8 cellular contexts compared by ENCODE assay signal in genomic region chr7:148883233-148884048, GRCh38. TPM values are rescaled to one million over a fixed set of nuclear protein-coding genes. Genes with fewer than 3 reads are reported as not detected.
DNase-seq lines count a peak whose midpoint lies in the region; ATAC-seq, FAIRE-seq and TF ChIP-seq lines count a peak whose summit lies in the region.

No MANE protein-coding gene starts in this region.

- no peaks in the 10 kb centered on the region for H3K9me1 ChIP-seq in IMR-90 (ENCODE audit: insufficient read depth, low read length)

- H3K23ac ChIP-seq in IMR-90 (ENCODE audit: low read depth, low read length) = peak overlapping the region; percentile 71; the same call in 1 of the 2 replicates

- no peak overlapping the region for H2BK120ac ChIP-seq in IMR-90 (ENCODE audit: low read depth, low read length)

- peak overlapping the region; percentile 16; the same call in 1 of the 2 replicates for H3K4ac ChIP-seq in IMR-90 (ENCODE audit: low read depth, low read length)

- H2AFZ ChIP-seq in IMR-90 (replicated peaks; ENCODE audit: low read length, poor library complexity) (peak overlapping the region; percentile 84), HepG2 (ENCODE audit: low read length) (no peak overlapping the region)

- H3K4me2 ChIP-seq in DOHH2 (ENCODE audit: low read length) (peak overlapping the region; percentile 76), IMR-90 (ENCODE audit: low read depth, low read length) (peak overlapping the region; percentile 95), HepG2 (ENCODE audit: low read depth, low read length) (peak overlapping the region; percentile 70)

- H2BK15ac ChIP-seq in IMR-90 (ENCODE audit: low read depth, low read length) = no peak overlapping the region

- no peak overlapping the region for H4K8ac ChIP-seq in IMR-90 (ENCODE audit: low read depth in 2 of 2, low read length in 2 of 2)

- H3K56ac ChIP-seq in IMR-90 (ENCODE audit: extremely low read depth, insufficient read depth, low read length) = peak overlapping the region; percentile 41; the same call in 1 of the 2 replicates

- dilution Hi-C loops in IMR-90 (cut with HindIII; ENCODE audit: low sequenced_read_pairs, unreplicated experiment) = no loop called here

- H4K20me1 ChIP-seq in DOHH2 (ENCODE audit: control insufficient read depth, insufficient read depth, low read depth, low read length) = peaks cover 19% of the 10 kb centered on the region; the same call in 1 of the 2 replicates
- H4K20me1 ChIP-seq in IMR-90 (ENCODE audit: insufficient read depth, low read length) = no peaks in the 10 kb centered on the region; the same call in 1 of the 2 replicates
- no peaks in the 10 kb centered on the region for H4K20me1 ChIP-seq in HepG2 (ENCODE audit: insufficient read depth, low read length)

- 1% methylated on average over 40 of the region's 90 CpGs; no CpG with 5 or more reads in 1 of the 2 experiments for WGBS in IMR-90 (ENCODE audit: extremely low coverage in 2 of 2, insufficient read length in 1 of 2), 2 experiments
- WGBS in HepG2 (ENCODE audit: low lambda C conversion rate) = 0% methylated on average over 7 of the region's 90 CpGs

- no TSS peak for BruUV-seq in IMR-90 (replicated peaks; lab: Mats Ljungman, UMichigan)
- no TSS peak for BruUV-seq in HepG2 (replicated peaks; lab: Mats Ljungman, UMichigan)

- H4K91ac ChIP-seq in IMR-90 (ENCODE audit: insufficient read depth, low read depth, low read length) = no peak overlapping the region

- H3K4me3 ChIP-seq in DOHH2 (ENCODE audit: low read length) = peak overlapping the region; percentile 85
- peak overlapping the region; percentile 95 for H3K4me3 ChIP-seq in IMR-90 (ENCODE audit: insufficient read depth, low read depth, low read length)
- H3K4me3 ChIP-seq in colonic mucosa = peak overlapping the region; percentile 72
- H3K4me3 ChIP-seq in HepG2 (replicated peaks in 1 of 3; ENCODE audit: insufficient read depth in 1 of 3, low read depth in 2 of 3, low read length in 3 of 3) = peak overlapping the region; percentile 87 to 99 (median 98)

- H2AK9ac ChIP-seq in IMR-90 (replicated peaks; ENCODE audit: low read depth, low read length, poor library complexity) = peak overlapping the region; percentile 86

- TF ChIP-seq RAD21 in IMR-90 (IDR thresholded peaks at IDR 0.05; ENCODE audit: low read length) = no peak
- TF ChIP-seq RAD21 in HepG2 (CRISPR knock-in tag; IDR thresholded peaks at IDR 0.05) = no peak

- H3K14ac ChIP-seq in IMR-90 (replicated peaks; ENCODE audit: low read depth, low read length) = no peak overlapping the region

- no peaks in the 10 kb centered on the region for H3K9me2 ChIP-seq in DOHH2 (replicated peaks; ENCODE audit: control insufficient read depth, low read length)

- H3K9me3 ChIP-seq in DOHH2 (ENCODE audit: control insufficient read depth, insufficient read depth, low read length) (no peaks in the 10 kb centered on the region), IMR-90 (ENCODE audit: control insufficient read depth, insufficient read depth, low read length) (no peaks in the 10 kb centered on the region), colonic mucosa (no peaks in the 10 kb centered on the region), HepG2 (ENCODE audit: low read length) (no peaks in the 10 kb centered on the region)

- no peak for FAIRE-seq in HepG2 (lab: Jason Lieb, UNC)

- intact Hi-C loops in IMR-90 (cut with micrococcal nuclease) = loop anchor here (1.0 to 5.0 kb wide), 6 partner anchors 58 to 309 kb away; partner anchors contain the start of gene CUL1
- intact Hi-C loops in colonic mucosa (cut with DNase I) = no loop called here
- intact Hi-C loops in HepG2 (cut with micrococcal nuclease; ENCODE audit: unreplicated experiment) = loop anchor here (2.0 to 5.0 kb wide), 2 partner anchors 57 to 79 kb away; no protein-coding TSS in a partner anchor

- no peak overlapping the region for H4K5ac ChIP-seq in IMR-90 (ENCODE audit: low read depth, low read length)

- CTCF ChIA-PET in IMR-90 (lab: Yijun Ruan, JAX) (interaction anchor here (1.3 kb wide), 1 partner anchor 27 kb away, joined by 5 read pairs; no protein-coding TSS in a partner anchor), HepG2 (lab: Yijun Ruan, JAX; ENCODE audit: low intra/inter-chr PET ratio, low total read pairs) (no interaction called here)

- H3K79me2 ChIP-seq in DOHH2 (ENCODE audit: control insufficient read depth, low read length) (peaks cover 66% of the 10 kb centered on the region), HepG2 (ENCODE audit: insufficient read depth, low read length) (peaks cover 45% of the 10 kb centered on the region)

- peaks cover 13% of the 10 kb centered on the region for H3F3A ChIP-seq in DOHH2 (ENCODE audit: control insufficient read depth, insufficient read depth)

- H3K36me3 ChIP-seq in DOHH2 (ENCODE audit: control insufficient read depth, low read length) (peaks cover 38% of the 10 kb centered on the region), IMR-90 (ENCODE audit: control insufficient read depth, insufficient read depth, low read length) (no peaks in the 10 kb centered on the region), colonic mucosa (no peaks in the 10 kb centered on the region), HepG2 (replicated peaks in 1 of 2; ENCODE audit: control insufficient read depth in 1 of 2, insufficient read depth in 2 of 2, low read length in 2 of 2) (no peaks in the 10 kb centered on the region)

- peak; percentile 29 for ATAC-seq in GM21515 (IDR thresholded peaks at IDR 0.05; ENCODE audit: unreplicated experiment)
- peak; percentile 8 for ATAC-seq in IMR-90 (ENCODE audit: low read depth)
- peak; percentile 23 for ATAC-seq in HepG2

- in situ Hi-C loops in IMR-90 (cut with MboI; ENCODE audit: low sequenced_read_pairs) = no loop called here
- in situ Hi-C loops in HepG2 (cut with HindIII; ENCODE audit: extremely low pct_ligation_motif_present, low pct_unique_long_range_greater_than_20kb) = no loop called here

- H3K18ac ChIP-seq in IMR-90 (ENCODE audit: low read depth, low read length) = no peak overlapping the region

- POLR2A ChIA-PET in IMR-90 (lab: Charles Lee; ENCODE audit: unreplicated experiment) = no interaction called here
- POLR2A ChIA-PET in HepG2 (lab: Yijun Ruan, JAX) = interaction anchor here (0.7 to 1.2 kb wide), 3 partner anchors 11 to 71 kb away, joined by 3 to 5 read pairs (median 4); no protein-coding TSS in a partner anchor

- peaks cover 6 to 14% of the 10 kb centered on the region in 2 experiments; a peak in 2 of 4 replicates for H3K79me1 ChIP-seq in IMR-90 (ENCODE audit: low read depth in 1 of 2, low read length in 2 of 2)

- H2BK20ac ChIP-seq in IMR-90 (ENCODE audit: low read depth, low read length) = no peak overlapping the region

- DNase-seq in IMR-90 (no peak), colonic mucosa (peak; percentile 41), HepG2 (ENCODE audit: low spot score) (no peak), NCI-H2029 treated with DMSO at 0.1 percent for 48 hours (lab: John Stamatoyannopoulos, UW) (no peak)
- DNase-seq in activated CD4-positive, alpha-beta T cell treated with anti-CD3 and anti-CD28 coated beads for 24 hours (ENCODE audit: low read depth in 2 of 2) = peak; percentile 7 to 14
- DNase-seq in stimulated activated CD4-positive, alpha-beta T cell treated with anti-CD3 and anti-CD28 coated beads, Interleukin-4, amount 100 ng/mL, for 1 hour = peak; percentile 58

- H3K27ac ChIP-seq in DOHH2 (ENCODE audit: low read depth, low read length) (peak overlapping the region; percentile 83), IMR-90 (ENCODE audit: insufficient read depth, low read length) (peak overlapping the region; percentile 60), colonic mucosa (peak overlapping the region; percentile 85), HepG2 (ENCODE audit: extremely low read length, insufficient read depth, low read length) (peak overlapping the region; percentile 95)

- H3K4me1 ChIP-seq in DOHH2 (ENCODE audit: control insufficient read depth, low read length) (peaks cover 33% of the 10 kb centered on the region), IMR-90 (ENCODE audit: control insufficient read depth, insufficient read depth, low read length) (peaks cover 2% of the 10 kb centered on the region; the same call in 1 of the 2 replicates), colonic mucosa (peaks cover 5% of the 10 kb centered on the region), HepG2 (ENCODE audit: insufficient read depth, low read length) (peaks cover 29% of the 10 kb centered on the region)

- TF ChIP-seq POLR2A in IMR-90 (IDR thresholded peaks at IDR 0.05; ENCODE audit: low read depth, low read length) = no peak
- TF ChIP-seq POLR2A in HepG2 (IDR thresholded peaks at IDR 0.05; ENCODE audit: insufficient read depth in 1 of 2, low read depth in 2 of 2, low read length in 2 of 2) = no peak

- TF ChIP-seq EP300 in HepG2 (IDR thresholded peaks at IDR 0.05; ENCODE audit: low read depth in 2 of 2, low read length in 2 of 2) (no peak), HepG2 (CRISPR knock-in tag; IDR thresholded peaks at IDR 0.05; ENCODE audit: borderline replicate concordance) (no peak)

- H3K27me3 ChIP-seq in DOHH2 (ENCODE audit: control insufficient read depth, low read length) = no peaks in the 10 kb centered on the region
- H3K27me3 ChIP-seq in IMR-90 (ENCODE audit: control insufficient read depth, insufficient read depth, low read length) = no peaks in the 10 kb centered on the region
- no peaks in the 10 kb centered on the region for H3K27me3 ChIP-seq in colonic mucosa
- no peaks in the 10 kb centered on the region for H3K27me3 ChIP-seq in HepG2 (ENCODE audit: control insufficient read depth in 1 of 2, insufficient read depth in 2 of 2, low read length in 2 of 2)

- H2BK5ac ChIP-seq in IMR-90 (ENCODE audit: low read depth, low read length, poor library complexity, severe bottlenecking) = peak overlapping the region; percentile 27

- TF ChIP-seq CTCF in DOHH2 (IDR thresholded peaks at IDR 0.05; ENCODE audit: low read depth, low read length, poor library complexity, severe bottlenecking) = no peak
- no peak for TF ChIP-seq CTCF in IMR-90 (conservative IDR thresholded peaks at IDR 0.05; ENCODE audit: low read depth, low read length)
- no peak for TF ChIP-seq CTCF in colonic mucosa (IDR thresholded peaks at IDR 0.05)
- TF ChIP-seq CTCF in HepG2 (CRISPR knock-in tag; IDR thresholded peaks at IDR 0.05) = no peak

- H3K9ac ChIP-seq in IMR-90 (ENCODE audit: low read depth, low read length) (peak overlapping the region; percentile 83), colonic mucosa (ENCODE audit: low read depth in 2 of 2, low read length in 2 of 2) (peak overlapping the region; percentile 70 to 73), HepG2 (ENCODE audit: insufficient read depth, low read depth, low read length) (peak overlapping the region; percentile 73)

- no peak overlapping the region for H2AK5ac ChIP-seq in IMR-90 (ENCODE audit: low read depth, low read length)

RNA-seq across cellular contexts. Expression of gene EZH2, which starts 0.7 kb away (rescaled TPM):
- total RNA-seq in IMR-90 (2012; rRNA removed) (13.1 and 16.4 TPM in 2 replicates), colonic mucosa (10 to 100 TPM; 13.4 to 31.7 TPM), HepG2 (2016; rRNA removed; fragmentation: Illumina TruSeq; extraction: Trizol) (30.4 and 34.3 TPM in 2 replicates)
- polyA plus RNA-seq in IMR-90 (2012; rRNA removed) (17.9 and 19.8 TPM in 2 replicates), HepG2 (2011; rRNA removed) (18.2 and 26.0 TPM in 2 replicates)
- 3.2 and 5.8 TPM in 2 replicates for polyA plus RNA-seq in IMR-90 (2012; cell fraction: cytosol; rRNA removed)
- 12.6 and 41.3 TPM in 2 replicates for polyA plus RNA-seq in IMR-90 (2012; cell fraction: nucleus; rRNA removed; ENCODE audit: low replicate concordance)
- 13.9 and 14.3 TPM in 2 replicates for total RNA-seq in HepG2 (2016; cell fraction: cytosol; rRNA removed; fragmentation: Illumina TruSeq; extraction: Trizol; ENCODE audit: low read depth)
- total RNA-seq in HepG2 (2016; cell fraction: insoluble cytoplasmic fraction; rRNA removed; fragmentation: Illumina TruSeq; extraction: Trizol) = 29.1 and 32.6 TPM in 2 replicates
- 15.3 and 18.4 TPM in 2 replicates for total RNA-seq in HepG2 (2016; cell fraction: membrane; rRNA removed; fragmentation: Illumina TruSeq; extraction: Trizol)
- 42.5 and 46.2 TPM in 2 replicates for total RNA-seq in HepG2 (2016; cell fraction: nucleus; rRNA removed; fragmentation: Illumina TruSeq; extraction: Trizol)
- polyA plus RNA-seq in HepG2 (2011; cell fraction: cytosol; rRNA removed) = 8.4 and 9.7 TPM in 2 replicates
- 45.8 and 55.1 TPM in 2 replicates for polyA plus RNA-seq in HepG2 (2011; cell fraction: nucleus; rRNA removed)
- polyA plus RNA-seq in HepG2 (2012) = 13.6 and 17.0 TPM in 2 replicates
- polyA plus RNA-seq in HepG2 (2016; cell fraction: cytosol; fragmentation: Illumina TruSeq; extraction: Trizol; ENCODE audit: low read depth) = 5.1 and 5.3 TPM in 2 replicates
- 36.1 and 37.6 TPM in 2 replicates for polyA plus RNA-seq in HepG2 (2016; cell fraction: insoluble cytoplasmic fraction; fragmentation: Illumina TruSeq; extraction: Trizol; ENCODE audit: low read depth)
- 9.1 and 10.1 TPM in 2 replicates for polyA plus RNA-seq in HepG2 (2016; cell fraction: membrane; fragmentation: Illumina TruSeq; extraction: Trizol; ENCODE audit: low read depth)
- polyA plus RNA-seq in HepG2 (2016; cell fraction: nucleus; fragmentation: Illumina TruSeq; extraction: Trizol; ENCODE audit: insufficient read depth, low read depth) = 84.1 and 90.6 TPM in 2 replicates
- 7.3 and 35.4 TPM in 2 replicates for polyA minus RNA-seq in HepG2 (2011; rRNA and poly(A)+ RNA removed; ENCODE audit: low replicate concordance)
- 6.2 and 7.2 TPM in 2 replicates for polyA minus RNA-seq in HepG2 (2011; cell fraction: cytosol; rRNA and poly(A)+ RNA removed)
- 42.3 and 48.2 TPM in 2 replicates for polyA minus RNA-seq in HepG2 (2011; cell fraction: nucleus; rRNA and poly(A)+ RNA removed)

Comparison
In these comparisons a context has a peak if more than half of its experiments do, and no peak if none do; other contexts are left out.
1. DNase-seq: peak in activated CD4-positive, alpha-beta T cell treated with anti-CD3 and anti-CD28 coated beads for 24 hours (2 of 2), colonic mucosa (single experiment) and stimulated activated CD4-positive, alpha-beta T cell treated with anti-CD3 and anti-CD28 coated beads, Interleukin-4, amount 100 ng/mL, for 1 hour (single experiment); none in IMR-90 (single experiment), HepG2 (single experiment) and NCI-H2029 treated with DMSO at 0.1 percent for 48 hours (single experiment).
2. Peak in every context shown above with its lines, with median percentiles within 50 percentile points of each other: H3K27ac ChIP-seq, H3K4me2 ChIP-seq, H3K4me3 ChIP-seq, ATAC-seq and H3K9ac ChIP-seq.